ENCODE assay signal across 1 cellular context in genomic region chr1:100249155-100249536, GRCh38.
TF ChIP-seq lines count a peak whose summit lies in the region.

No MANE protein-coding gene starts in this region.

TF ChIP-seq in HepG2, 621 proteins besides CTCF, POLR2A, EP300 and RAD21 (continued from another document and continues in another):
- no peak for TF ChIP-seq FOXP1 (IDR thresholded peaks at IDR 0.05)
- TF ChIP-seq FOXP1 (CRISPR knock-in tag; IDR thresholded peaks at IDR 0.05) = no peak
- TF ChIP-seq MYC (CRISPR knock-in tag; IDR thresholded peaks at IDR 0.05; ENCODE audit: borderline replicate concordance) = no peak
- no peak for TF ChIP-seq KAT8 (CRISPR knock-in tag; IDR thresholded peaks at IDR 0.05)
- TF ChIP-seq NR0B2 (CRISPR knock-in tag; IDR thresholded peaks at IDR 0.05) = no peak
- no peak for TF ChIP-seq ZFP36 (IDR thresholded peaks at IDR 0.05; ENCODE audit: borderline replicate concordance, low read depth, low read length, partially characterized antibody)
- TF ChIP-seq ZNF264 (CRISPR knock-in tag; IDR thresholded peaks at IDR 0.05) = 0 out of 2 replicates have a peak, but pooled peaks have one; percentile 3
- 0 out of 2 replicates have a peak, but pooled peaks have one; percentile 59 for TF ChIP-seq NFIB (CRISPR knock-in tag; IDR thresholded peaks at IDR 0.05; ENCODE audit: borderline replicate concordance)
- 0 out of 2 replicates have a peak, but pooled peaks have one; percentile 4 for TF ChIP-seq TMF1 (CRISPR knock-in tag; IDR thresholded peaks at IDR 0.05; ENCODE audit: low read depth)
- TF ChIP-seq ATF7 (IDR thresholded peaks at IDR 0.05) = no peak
- TF ChIP-seq ATF7 (CRISPR knock-in tag; IDR thresholded peaks at IDR 0.05) = no peak
- no peak for TF ChIP-seq ZHX1 (CRISPR knock-in tag; IDR thresholded peaks at IDR 0.05; ENCODE audit: low read depth)
- no peak for TF ChIP-seq NFYC (CRISPR knock-in tag; IDR thresholded peaks at IDR 0.05)
- TF ChIP-seq ZNF10 (CRISPR knock-in tag; IDR thresholded peaks at IDR 0.05; ENCODE audit: borderline replicate concordance, low read depth) = no peak
- no peak for TF ChIP-seq ZNF646 (CRISPR knock-in tag; IDR thresholded peaks at IDR 0.05)
- no peak for TF ChIP-seq ZNF777 (CRISPR knock-in tag; IDR thresholded peaks at IDR 0.05)
- TF ChIP-seq KLF13 (CRISPR knock-in tag; IDR thresholded peaks at IDR 0.05) = no peak
- TF ChIP-seq E2F2 (CRISPR knock-in tag; IDR thresholded peaks at IDR 0.05; ENCODE audit: borderline replicate concordance) = 0 out of 2 replicates have a peak, but pooled peaks have one; percentile 32
- TF ChIP-seq ZBTB4 (CRISPR knock-in tag; IDR thresholded peaks at IDR 0.05; ENCODE audit: borderline replicate concordance) = no peak
- no peak for TF ChIP-seq HIC2 (CRISPR knock-in tag; IDR thresholded peaks at IDR 0.05; ENCODE audit: low read depth)
- TF ChIP-seq TFDP1 (CRISPR knock-in tag; IDR thresholded peaks at IDR 0.05; ENCODE audit: borderline replicate concordance) = no peak
- no peak for TF ChIP-seq MLX (CRISPR knock-in tag; IDR thresholded peaks at IDR 0.05)
- no peak for TF ChIP-seq ZNF331 (CRISPR knock-in tag; IDR thresholded peaks at IDR 0.05)
- TF ChIP-seq ZBTB38 (CRISPR knock-in tag; IDR thresholded peaks at IDR 0.05) = no peak
- TF ChIP-seq EEA1 (CRISPR knock-in tag; IDR thresholded peaks at IDR 0.05; ENCODE audit: borderline replicate concordance) = no peak
- no peak for TF ChIP-seq ZBTB20 (CRISPR knock-in tag; IDR thresholded peaks at IDR 0.05; ENCODE audit: borderline replicate concordance, low read depth)
- no peak for TF ChIP-seq SAFB2 (CRISPR knock-in tag; IDR thresholded peaks at IDR 0.05; ENCODE audit: borderline replicate concordance, low read depth)
- no peak for TF ChIP-seq PHF8 (CRISPR knock-in tag; IDR thresholded peaks at IDR 0.05)
- TF ChIP-seq FOSL2 (CRISPR knock-in tag; IDR thresholded peaks at IDR 0.05) = no peak
- no peak for TF ChIP-seq ZBTB7A (CRISPR knock-in tag; IDR thresholded peaks at IDR 0.05)
- TF ChIP-seq ZNF577 (CRISPR knock-in tag; IDR thresholded peaks at IDR 0.05; ENCODE audit: borderline replicate concordance, low read depth) = no peak
- TF ChIP-seq ZFP1 (CRISPR knock-in tag; IDR thresholded peaks at IDR 0.05) = no peak
- no peak for TF ChIP-seq ZNF503 (CRISPR knock-in tag; IDR thresholded peaks at IDR 0.05)
- TF ChIP-seq ZNF256 (CRISPR knock-in tag; conservative IDR thresholded peaks at IDR 0.05) = no peak
- no peak for TF ChIP-seq ZMYM3 (CRISPR knock-in tag; IDR thresholded peaks at IDR 0.05)
- TF ChIP-seq ZC3H13 (CRISPR knock-in tag; IDR thresholded peaks at IDR 0.05) = no peak
- no peak for TF ChIP-seq ZNF329 (CRISPR knock-in tag; IDR thresholded peaks at IDR 0.05; ENCODE audit: low read depth)
